8 cellular contexts compared by ENCODE assay signal in genomic region chr7:129635300-129636029, GRCh38. TPM values are rescaled to one million over a fixed set of nuclear protein-coding genes. Genes with fewer than 3 reads are reported as not detected.
DNase-seq lines count a peak whose midpoint lies in the region; ATAC-seq lines count a peak whose summit lies in the region.

No MANE protein-coding gene starts in this region.

- H3K4me1 ChIP-seq in HAP-1 (peaks cover 54% of the 10 kb centered on the region), adipocyte (ENCODE audit: control insufficient read depth, insufficient read depth, low read length) (no peaks in the 10 kb centered on the region)

- DNase-seq in Daoy (ENCODE audit: low read depth) = peak; percentile 84
- DNase-seq in HAP-1 (ENCODE audit: low spot score in 2 of 2) = peak; percentile 81 to 82
- DNase-seq in NCI-H1105 treated with DMSO at 0.1 percent for 48 hours (lab: John Stamatoyannopoulos, UW) = peak; percentile 54
- peak; percentile 54 for DNase-seq in T follicular helper cell (ENCODE audit: low read depth)
- DNase-seq in adipocyte (ENCODE audit: low read depth) = peak; percentile 85
- DNase-seq in left cardiac atrium = peak; percentile 52
- DNase-seq in sciatic nerve (ENCODE audit: low spot score) = no peak

- in situ Hi-C loops in HAP-1 (cut with MboI; ENCODE audit: low sequenced_read_pairs) = no loop called here

- H3K4me3 ChIP-seq in HAP-1 (no peak overlapping the region), adipocyte (ENCODE audit: low read length) (no peak overlapping the region)

- no peak overlapping the region for H3K9ac ChIP-seq in adipocyte (ENCODE audit: low read length)

- intact Hi-C loops in left cardiac atrium (cut with DNase I) (loop anchor here in 1 of 2 donors (5.0 kb wide), 1 partner anchor 293 kb away; no protein-coding TSS in a partner anchor), sciatic nerve (cut with DNase I) (no loop called here)

- H3K36me3 ChIP-seq in HAP-1 (replicated peaks) (no peaks in the 10 kb centered on the region), adipocyte (ENCODE audit: control insufficient read depth, insufficient read depth, low read length, severe bottlenecking) (no peaks in the 10 kb centered on the region)

- H3K27me3 ChIP-seq in HAP-1 (ENCODE audit: low read depth) (no peaks in the 10 kb centered on the region), adipocyte (replicated peaks; ENCODE audit: control insufficient read depth, insufficient read depth, low read length) (no peaks in the 10 kb centered on the region)

- H3K9me3 ChIP-seq in HAP-1 (no peaks in the 10 kb centered on the region), adipocyte (ENCODE audit: control insufficient read depth, low read length) (no peaks in the 10 kb centered on the region)

- ATAC-seq in left cardiac atrium (peak; percentile 73 to 87), sciatic nerve (peak; percentile 83), GM19397 (IDR thresholded peaks at IDR 0.05; ENCODE audit: unreplicated experiment) (no peak)

RNA-seq across cellular contexts. Expression of gene NRF1, which starts 23.9 kb away (rescaled TPM):
- 10.7 and 15.7 TPM in 2 replicates for total RNA-seq in Daoy (2014; rRNA removed; shearing (Covaris generic))
- 10 to 100 TPM; 10.0 to 15.4 TPM for total RNA-seq in left cardiac atrium
- total RNA-seq in sciatic nerve = 29.2 TPM
